1 cellular context compared by ENCODE assay signal in genomic region chr2:95049961-95050360, GRCh38.
TF ChIP-seq lines count a peak whose summit lies in the region.

No MANE protein-coding gene starts in this region.

TF ChIP-seq in HepG2, 621 proteins besides CTCF, POLR2A, EP300 and RAD21 (continued from another document):
- TF ChIP-seq MNT (IDR thresholded peaks at IDR 0.05) (peak; percentile 63), ZNF709 (CRISPR knock-in tag; IDR thresholded peaks at IDR 0.05) (no peak), NCOA2 (CRISPR knock-in tag; IDR thresholded peaks at IDR 0.05) (no peak)
TF ChIP-seq in HepG2: peak in this region for 1.
